31 cellular contexts compared by ENCODE assay signal in genomic region chr5:1472964-1473628, GRCh38. TPM values are rescaled to one million over a fixed set of nuclear protein-coding genes. Genes with fewer than 3 reads are reported as not detected.
A peak's percentile ranks its signal among the peaks of the same experiment; 100 is the strongest.
DNase-seq lines count a peak whose midpoint lies in the region; ATAC-seq, FAIRE-seq and TF ChIP-seq lines count a peak whose summit lies in the region.
"Had no signal": no experiment of that assay in that cellular context is flagged by ENCODE, and none has a peak within 500 bp of the region (broad histone marks: within the 10 kb centered on the region; RNA-seq: fewer than 3 reads in every experiment).

No MANE protein-coding gene starts in this region.

- no peaks in the 10 kb centered on the region for H3K27me3 ChIP-seq in K562 (ENCODE audit: control insufficient read depth in 2 of 2, insufficient read depth in 2 of 2, low read length in 2 of 2)
- H3K27me3 ChIP-seq: SJSA1 had no signal

- H3K9ac ChIP-seq in K562 (ENCODE audit: insufficient read depth in 1 of 2, low read depth in 2 of 2, low read length in 2 of 2): no peak overlapping the region

- H3K27ac ChIP-seq in K562 (ENCODE audit: extremely low read depth, low read depth, low read length): no peak overlapping the region
- H3K27ac ChIP-seq: C4-2B, prostate gland, SJSA1, skin epidermis had no signal

- H3K4me1 Mint-ChIP-seq in natural killer cell treated with Interleukin-12 subunit alpha and Interleukin-12 subunit beta and Interleukin-15 and Interleukin-18, amount 100 ng/mL, for 72 hours (ENCODE audit: low read depth in 2 of 2): peaks cover 0 to 13% of the 10 kb centered on the region in 2 donors
- H3K4me1 Mint-ChIP-seq in natural killer cell (peaks cover 12 to 21% of the 10 kb centered on the region in 2 donors), naive B cell (peaks cover 3 to 12% (median 4%) of the 10 kb centered on the region in 3 donors)
- H3K4me1 Mint-ChIP-seq: T-cell had no signal

- H2AFZ ChIP-seq in K562 (ENCODE audit: low read depth, low read length): no peak overlapping the region

- intact Hi-C loops in natural killer cell (cut with micrococcal nuclease) (no loop called here), K562 (cut with micrococcal nuclease) (no loop called here)

- no peaks in the 10 kb centered on the region for H3K79me2 ChIP-seq in K562 (ENCODE audit: control insufficient read depth, insufficient read depth, low read length)

- in situ Hi-C loops in K562 (cut with MboI): no loop called here

- CTCF ChIA-PET in K562 (lab: Yijun Ruan, JAX; ENCODE audit: low intra/inter-chr PET ratio): interaction anchor here (0.7 kb wide), 1 partner anchor 258 kb away, joined by 3 read pairs; no protein-coding TSS in a partner anchor

- no peak for ATAC-seq in natural killer cell treated with Interleukin-12 subunit alpha and Interleukin-12 subunit beta and Interleukin-15 and Interleukin-18, amount 100 ng/mL, for 72 hours
- ATAC-seq in natural killer cell: no peak
- no peak for ATAC-seq in K562
- ATAC-seq in naive B cell (ENCODE audit: low read depth in 2 of 2): no peak
- ATAC-seq in GM18873 (IDR thresholded peaks at IDR 0.05; ENCODE audit: low FRiP score, unreplicated experiment): no peak
- no peak for ATAC-seq in HG03469 (IDR thresholded peaks at IDR 0.05; ENCODE audit: unreplicated experiment)
- ATAC-seq: activated T-cell treated with anti-CD3 and anti-CD28 coated beads, Interleukin-2, amount 50 U/mL, for 4 hours; mucosa of descending colon; Panc1; T-cell had no signal

- TF ChIP-seq CTCF in natural killer cell (IDR thresholded peaks at IDR 0.05) (no peak), K562 (IDR thresholded peaks at IDR 0.05 in 2 of 3, conservative IDR thresholded peaks at IDR 0.05 in 1 of 3; ENCODE audit: insufficient read depth in 2 of 3, low read depth in 1 of 3, low read length in 3 of 3) (no peak)

- H3K36me3 ChIP-seq in K562 (ENCODE audit: control insufficient read depth, insufficient read depth, low read length): peaks cover 2% of the 10 kb centered on the region; the same call in 1 of the 3 replicates
- H3K36me3 ChIP-seq: prostate gland had no signal

- no peak for TF ChIP-seq POLR2A in K562 (conservative IDR thresholded peaks at IDR 0.05)

- H3K4me3 Mint-ChIP-seq in natural killer cell treated with Interleukin-12 subunit alpha and Interleukin-12 subunit beta and Interleukin-15 and Interleukin-18, amount 100 ng/mL, for 72 hours: no peak overlapping the region
- H3K4me3 Mint-ChIP-seq in natural killer cell (no peak overlapping the region), naive B cell (no peak overlapping the region)
- H3K4me3 Mint-ChIP-seq: activated naive CD4-positive, alpha-beta T cell treated with anti-CD3 and anti-CD28 coated beads for 36 hours; activated T-cell treated with anti-CD3 and anti-CD28 coated beads, Interleukin-2, amount 50 U/mL, for 4 hours; dendritic cell treated with granulocyte-macrophage colony-stimulating factor and Interleukin-4, amounts not matched to agents 40 ng/mL and 50 ng/mL, for 4 days; T-cell had no signal

- peaks cover 6% of the 10 kb centered on the region for H3K36me3 Mint-ChIP-seq in natural killer cell treated with Interleukin-12 subunit alpha and Interleukin-12 subunit beta and Interleukin-15 and Interleukin-18, amount 100 ng/mL, for 72 hours
- H3K36me3 Mint-ChIP-seq in natural killer cell (no peaks in the 10 kb centered on the region), naive B cell (peaks cover 0 to 20% of the 10 kb centered on the region in 2 donors)

- WGBS in K562 (ENCODE audit: insufficient coverage, low coverage, missing lambda C conversion rate): 55% methylated on average over 23 of the region's 23 CpGs

- no peaks in the 10 kb centered on the region for H3K9me3 Mint-ChIP-seq in natural killer cell treated with Interleukin-12 subunit alpha and Interleukin-12 subunit beta and Interleukin-15 and Interleukin-18, amount 100 ng/mL, for 72 hours
- H3K9me3 Mint-ChIP-seq in natural killer cell (no peaks in the 10 kb centered on the region), naive B cell (no peaks in the 10 kb centered on the region)
- H3K9me3 Mint-ChIP-seq: activated naive CD4-positive, alpha-beta T cell treated with anti-CD3 and anti-CD28 coated beads for 36 hours; activated T-cell treated with anti-CD3 and anti-CD28 coated beads, Interleukin-2, amount 50 U/mL, for 4 hours; dendritic cell treated with granulocyte-macrophage colony-stimulating factor and Interleukin-4, amounts not matched to agents 40 ng/mL and 50 ng/mL, for 4 days; T-cell had no signal

- peaks cover 5% of the 10 kb centered on the region; the same call in 1 of the 2 replicates for H4K20me1 ChIP-seq in K562 (replicated peaks; ENCODE audit: control insufficient read depth, insufficient read depth, low read length)

- H3K4me1 ChIP-seq in K562 (replicated peaks in 1 of 2; ENCODE audit: control insufficient read depth in 2 of 2, insufficient read depth in 2 of 2, low read length in 2 of 2): peaks cover 0 to 16% of the 10 kb centered on the region in 2 experiments; a peak in 1 of 5 replicates
- H3K4me1 ChIP-seq: prostate gland, SJSA1 had no signal

- H3K9me1 ChIP-seq in K562 (ENCODE audit: control insufficient read depth, insufficient read depth, low read length): no peaks in the 10 kb centered on the region

- H3K4me3 ChIP-seq in K562: no peak overlapping the region
- H3K4me3 ChIP-seq: mucosa of descending colon, prostate gland, SJSA1, skin epidermis had no signal

- peak overlapping the region; percentile 35 to 76 for H3K27ac Mint-ChIP-seq in natural killer cell treated with Interleukin-12 subunit alpha and Interleukin-12 subunit beta and Interleukin-15 and Interleukin-18, amount 100 ng/mL, for 72 hours
- peak overlapping the region in 1 of 2 donors; percentile 66 for H3K27ac Mint-ChIP-seq in natural killer cell
- H3K27ac Mint-ChIP-seq in naive B cell: peak overlapping the region in 4 of 6 donors; percentile 15 to 89 (median 81)
- H3K27ac Mint-ChIP-seq: activated naive CD4-positive, alpha-beta T cell treated with anti-CD3 and anti-CD28 coated beads for 36 hours; dendritic cell treated with granulocyte-macrophage colony-stimulating factor and Interleukin-4, amounts not matched to agents 40 ng/mL and 50 ng/mL, for 4 days; T-cell had no signal

- H3K9me3 ChIP-seq in K562 (replicated peaks; ENCODE audit: control insufficient read depth, insufficient read depth, low read depth, low read length): no peaks in the 10 kb centered on the region
- H3K9me3 ChIP-seq: mucosa of descending colon, prostate gland had no signal

- POLR2A ChIA-PET in K562 (lab: Yijun Ruan, JAX): no interaction called here

- no peak for FAIRE-seq in K562 (lab: Jason Lieb, UNC)
- FAIRE-seq: bronchial epithelial cell, D721Med, islet of Langerhans had no signal

- no TSS peak for BruUV-seq in K562 (replicated peaks; lab: Mats Ljungman, UMichigan)

- no peak for DNase-seq in natural killer cell treated with Interleukin-12 subunit alpha and Interleukin-12 subunit beta and Interleukin-15 and Interleukin-18, amount 100 ng/mL, for 72 hours (ENCODE audit: low spot score)
- DNase-seq in natural killer cell (no peak), K562 (ENCODE audit: extremely low read depth in 1 of 4, low spot score in 3 of 4) (no peak), naive B cell (no peak), cortex of kidney (lab: John Stamatoyannopoulos, UW) (no peak)
- DNase-seq: ACHN; activated CD4-positive, CD25-positive, alpha-beta regulatory T cell treated with anti-CD3 and anti-CD28 coated beads, Interleukin-2, amount 50 U/mL, for 72 hours; activated naive CD4-positive, alpha-beta T cell treated with anti-CD3 and anti-CD28 coated beads for 36 hours; activated T-cell treated with anti-CD3 and anti-CD28 coated beads, Interleukin-2, amount 50 U/mL, for 4 hours; Karpas-422; MV-4-11; NCI-H1694; NCI-H2171; NCI-H510A treated with DMSO at 0.1 percent for 48 hours had no signal

- TF ChIP-seq RAD21 in K562 (CRISPR knock-in tag; conservative IDR thresholded peaks at IDR 0.05 in 1 of 2, IDR thresholded peaks at IDR 0.05 in 1 of 2): no peak

- H3K27me3 Mint-ChIP-seq in natural killer cell treated with Interleukin-12 subunit alpha and Interleukin-12 subunit beta and Interleukin-15 and Interleukin-18, amount 100 ng/mL, for 72 hours: no peaks in the 10 kb centered on the region
- H3K27me3 Mint-ChIP-seq in natural killer cell (ENCODE audit: low read depth in 2 of 2): no peaks in the 10 kb centered on the region
- no peaks in the 10 kb centered on the region for H3K27me3 Mint-ChIP-seq in naive B cell
- H3K27me3 Mint-ChIP-seq: dendritic cell treated with granulocyte-macrophage colony-stimulating factor and Interleukin-4, amounts not matched to agents 40 ng/mL and 50 ng/mL, for 4 days; T-cell had no signal

- no peak overlapping the region for H3K4me2 ChIP-seq in K562 (ENCODE audit: insufficient read depth, low read length)

- TF ChIP-seq EP300 in K562 (IDR thresholded peaks at IDR 0.05; ENCODE audit: low read length): no peak

RNA-seq across cellular contexts. Expression of gene SLC6A3, which starts 27.9 kb away (rescaled TPM):
- total RNA-seq in natural killer cell treated with Interleukin-12 subunit alpha and Interleukin-12 subunit beta and Interleukin-15 and Interleukin-18, amount 100 ng/mL, for 72 hours: not detected
- total RNA-seq in natural killer cell (not detected), K562 (2014; rRNA removed) (not detected in 2 replicates), K562 (2014; rRNA removed; fragmentation: Illumina TruSeq; extraction: Trizol) (not detected in 2 replicates), K562 (2015; rRNA removed; fragmentation: Illumina TruSeq; extraction: Trizol) (not detected in 2 replicates), K562 (2021) (not detected in 2 replicates)
- total RNA-seq in K562 (2011; cell fraction: chromatin; rRNA removed; ENCODE audit: low replicate concordance): not detected in 2 replicates
- not detected in 2 replicates for total RNA-seq in K562 (2011; cell fraction: nucleolus; rRNA removed)
- not detected in 2 replicates for total RNA-seq in K562 (2011; cell fraction: nucleoplasm; rRNA removed)
- polyA plus RNA-seq in K562 (2011; rRNA removed) (not detected in 2 replicates), K562 (2014; fragmentation: Illumina TruSeq; extraction: Trizol) (not detected in 2 replicates), K562 (2014; fragmentation: Nextera tagmentation; extraction: Ambion mirVana) (not detected), K562 (2014; rRNA removed) (not detected in 2 replicates), naive B cell (ENCODE audit: low read depth in 6 of 6) (under 1 TPM in 1 of 6 donors, not detected in 5; 0.09 TPM)
- not detected in 2 replicates for polyA plus RNA-seq in K562 (2011; cell fraction: cytosol; rRNA removed)
- polyA plus RNA-seq in K562 (2011; cell fraction: nucleus; rRNA removed): not detected in 2 replicates
- not detected in 2 replicates for polyA plus RNA-seq in K562 (2012)
- not detected in 2 replicates for polyA minus RNA-seq in K562 (2011; rRNA and poly(A)+ RNA removed)
- not detected in 2 replicates for polyA minus RNA-seq in K562 (2011; cell fraction: cytosol; rRNA and poly(A)+ RNA removed)
- polyA minus RNA-seq in K562 (2011; cell fraction: nucleus; rRNA and poly(A)+ RNA removed): not detected in 2 replicates
- total RNA-seq: activated naive CD4-positive, alpha-beta T cell treated with anti-CD3 and anti-CD28 coated beads for 36 hours; activated T-cell treated with anti-CD3 and anti-CD28 coated beads, Interleukin-2, amount 50 U/mL, for 4 hours; bronchial epithelial cell; fibroblast of lung; HT1080; lower leg skin; mucosa of descending colon; SJSA1; urinary bladder had no signal
- polyA plus RNA-seq: fibroblast of lung had no signal

RNA-seq across cellular contexts. Expression of gene LPCAT1, which starts 50.7 kb away (rescaled TPM):
- total RNA-seq in natural killer cell treated with Interleukin-12 subunit alpha and Interleukin-12 subunit beta and Interleukin-15 and Interleukin-18, amount 100 ng/mL, for 72 hours: 100 to 1,000 TPM in 1 of 2 donors, 10 to 100 TPM in 1; 90.0 to 179 TPM
- total RNA-seq in natural killer cell: 100 to 1,000 TPM; 196 to 302 (median 252) TPM
- 26.9 and 48.0 TPM in 2 replicates for total RNA-seq in K562 (2011; cell fraction: chromatin; rRNA removed; ENCODE audit: low replicate concordance)
- total RNA-seq in K562 (2011; cell fraction: nucleolus; rRNA removed): 30.5 and 38.2 TPM in 2 replicates
- total RNA-seq in K562 (2011; cell fraction: nucleoplasm; rRNA removed): 24.9 and 32.4 TPM in 2 replicates
- 13.6 and 13.9 TPM in 2 replicates for total RNA-seq in K562 (2014; rRNA removed)
- 9.2 and 11.1 TPM in 2 replicates for total RNA-seq in K562 (2014; rRNA removed; fragmentation: Illumina TruSeq; extraction: Trizol)
- total RNA-seq in K562 (2015; rRNA removed; fragmentation: Illumina TruSeq; extraction: Trizol): 15.5 and 18.4 TPM in 2 replicates
- total RNA-seq in K562 (2021): 18.4 and 20.8 TPM in 2 replicates
- polyA plus RNA-seq in K562 (2011; rRNA removed): 17.0 and 20.6 TPM in 2 replicates
- 14.5 and 16.7 TPM in 2 replicates for polyA plus RNA-seq in K562 (2011; cell fraction: cytosol; rRNA removed)
- polyA plus RNA-seq in K562 (2011; cell fraction: nucleus; rRNA removed): 32.2 and 34.4 TPM in 2 replicates
- 10.5 and 12.5 TPM in 2 replicates for polyA plus RNA-seq in K562 (2012)
- 15.2 TPM in 2 replicates for polyA plus RNA-seq in K562 (2014; fragmentation: Illumina TruSeq; extraction: Trizol)
- polyA plus RNA-seq in K562 (2014; fragmentation: Nextera tagmentation; extraction: Ambion mirVana): under 1 TPM; 0.14 to 0.53 TPM
- polyA plus RNA-seq in K562 (2014; rRNA removed): 13.1 and 14.9 TPM in 2 replicates
- 10.9 and 14.5 TPM in 2 replicates for polyA minus RNA-seq in K562 (2011; rRNA and poly(A)+ RNA removed)
- polyA minus RNA-seq in K562 (2011; cell fraction: cytosol; rRNA and poly(A)+ RNA removed): 13.2 and 14.3 TPM in 2 replicates
- 9.4 and 24.4 TPM in 2 replicates for polyA minus RNA-seq in K562 (2011; cell fraction: nucleus; rRNA and poly(A)+ RNA removed)
- 10 to 100 TPM; 19.5 to 63.3 (median 52.7) TPM for polyA plus RNA-seq in naive B cell (ENCODE audit: low read depth in 6 of 6)
